Comparison of ENCODE assay signal across 13 cellular contexts in genomic region chr21:39105836-39106235, GRCh38.
"Had no signal": no experiment of that assay in that cellular context is flagged by ENCODE, and none has a peak within 500 bp of the region (broad histone marks: within the 10 kb centered on the region; RNA-seq: fewer than 3 reads in every experiment).

No MANE protein-coding gene starts in this region.

- H3K27me3 ChIP-seq: dorsolateral prefrontal cortex, sigmoid colon had no signal

- H3K9me3 ChIP-seq: lower lobe of right lung, sigmoid colon had no signal

- H3K4me3 Mint-ChIP-seq: activated CD4-positive, alpha-beta T cell treated with anti-CD3 and anti-CD28 coated beads, Interleukin-2, amount 10 ng/mL, durations not matched to agents 7 days and 5 days; activated naive CD4-positive, alpha-beta T cell treated with anti-CD3 and anti-CD28 coated beads, Interleukin-2, amount 50 U/mL, for 24 hours; central memory CD8-positive, alpha-beta T cell; naive B cell had no signal

- DNase-seq: activated CD4-positive, alpha-beta T cell treated with anti-CD3 and anti-CD28 coated beads, Interleukin-2, amount 10 ng/mL, durations not matched to agents 7 days and 5 days; activated CD4-positive, CD25-positive, alpha-beta regulatory T cell; dorsolateral prefrontal cortex; lower lobe of right lung; naive B cell; sigmoid colon; stimulated activated CD4-positive, alpha-beta T cell treated with anti-CD3 and anti-CD28 coated beads, Interleukin-4, amount 100 ng/mL, for 1 hour; stimulated activated CD8-positive, alpha-beta memory T cell treated with anti-CD3 and anti-CD28 coated beads, Interleukin-4, amount 100 ng/mL, for 48 hours; stimulated activated naive CD8-positive, alpha-beta T cell treated with anti-CD3 and anti-CD28 coated beads, Interleukin-15, Interleukin-2, amounts not matched to agents 100 U/mL and 50 U/mL, for 24 hours; T-helper 2 cell had no signal

- H3K4me3 ChIP-seq: dorsolateral prefrontal cortex, lower lobe of right lung, sigmoid colon had no signal

- H3K4me1 Mint-ChIP-seq: activated CD4-positive, alpha-beta T cell treated with anti-CD3 and anti-CD28 coated beads, Interleukin-2, amount 10 ng/mL, durations not matched to agents 7 days and 5 days; activated naive CD4-positive, alpha-beta T cell treated with anti-CD3 and anti-CD28 coated beads, Interleukin-2, amount 50 U/mL, for 24 hours; central memory CD8-positive, alpha-beta T cell had no signal

- ATAC-seq: esophagus mucosa; stimulated activated naive CD8-positive, alpha-beta T cell treated with anti-CD3 and anti-CD28 coated beads, Interleukin-15, Interleukin-2, amounts not matched to agents 100 U/mL and 50 U/mL, for 24 hours had no signal

- H3K36me3 Mint-ChIP-seq: activated naive CD4-positive, alpha-beta T cell treated with anti-CD3 and anti-CD28 coated beads, Interleukin-2, amount 50 U/mL, for 24 hours had no signal

- H3K9me3 Mint-ChIP-seq: activated CD4-positive, alpha-beta T cell treated with anti-CD3 and anti-CD28 coated beads, Interleukin-2, amount 10 ng/mL, durations not matched to agents 7 days and 5 days; activated naive CD4-positive, alpha-beta T cell treated with anti-CD3 and anti-CD28 coated beads, Interleukin-2, amount 50 U/mL, for 24 hours; central memory CD8-positive, alpha-beta T cell; naive B cell had no signal

- H3K36me3 ChIP-seq: lower lobe of right lung, sigmoid colon had no signal

- H3K27ac Mint-ChIP-seq: activated CD4-positive, alpha-beta T cell treated with anti-CD3 and anti-CD28 coated beads, Interleukin-2, amount 10 ng/mL, durations not matched to agents 7 days and 5 days; naive B cell had no signal
